In genomic region chr3:15757824-15758223, GRCh38 we compare ENCODE assay signal across 1 cellular context.
TF ChIP-seq lines count a peak whose summit lies in the region.

No MANE protein-coding gene starts in this region.

TF ChIP-seq in GM23338, 12 proteins besides CTCF, POLR2A, EP300 and RAD21 (continued from another document):
- no peak for TF ChIP-seq STAT1 (IDR thresholded peaks at IDR 0.05; ENCODE audit: unreplicated experiment)
- no peak for TF ChIP-seq NANOG (IDR thresholded peaks at IDR 0.05; ENCODE audit: borderline replicate concordance)
- no peak for TF ChIP-seq EZH2phosphoT487 (IDR thresholded peaks at IDR 0.05; ENCODE audit: unreplicated experiment)
- TF ChIP-seq JUNB (IDR thresholded peaks at IDR 0.05; ENCODE audit: unreplicated experiment), result no peak
- TF ChIP-seq POLR2AphosphoS5 (IDR thresholded peaks at IDR 0.05; ENCODE audit: low read depth), result no peak
